ENCODE assay signal across 8 cellular contexts in genomic region chr17:39210093-39210434, GRCh38. TPM values are rescaled to one million over a fixed set of nuclear protein-coding genes. Genes with fewer than 3 reads are reported as not detected.
DNase-seq lines count a peak whose midpoint lies in the region; ATAC-seq and TF ChIP-seq lines count a peak whose summit lies in the region.

No MANE protein-coding gene starts in this region.

- peak overlapping the region; percentile 64 for H3K4me3 Mint-ChIP-seq in central memory CD8-positive, alpha-beta T cell

- H3K27me3 ChIP-seq in heart right ventricle = peaks cover 0 to 17% (median 2%) of the 10 kb centered on the region in 7 donors
- no peaks in the 10 kb centered on the region for H3K27me3 ChIP-seq in mononuclear cell (ENCODE audit: insufficient read depth, low read length)
- no peaks in the 10 kb centered on the region for H3K27me3 ChIP-seq in vagina

- H3K4me3 ChIP-seq in heart right ventricle (peak overlapping the region; percentile 14 to 57 (median 50)), mononuclear cell (ENCODE audit: low read length) (peak overlapping the region; percentile 3), vagina (peak overlapping the region; percentile 34 to 39)

- no peak for TF ChIP-seq CTCF in heart right ventricle (IDR thresholded peaks at IDR 0.05)
- TF ChIP-seq CTCF in vagina (IDR thresholded peaks at IDR 0.05) = no peak

- TF ChIP-seq POLR2A in vagina (IDR thresholded peaks at IDR 0.05) = no peak

- ATAC-seq in heart right ventricle (peak in 1 of 8 donors; percentile 6), left ventricle myocardium superior (no peak), HG03095 (IDR thresholded peaks at IDR 0.05; ENCODE audit: unreplicated experiment) (no peak)
- ATAC-seq in central memory CD8-positive, alpha-beta T cell (replicated peaks; ENCODE audit: extremely low read depth, poor library complexity, severe bottlenecking) = no peak

- H3K36me3 Mint-ChIP-seq in central memory CD8-positive, alpha-beta T cell (ENCODE audit: insufficient read depth) = peaks cover 4% of the 10 kb centered on the region

- no peak for DNase-seq in heart right ventricle
- DNase-seq in left ventricle myocardium superior = no peak
- no peak for DNase-seq in central memory CD8-positive, alpha-beta T cell (ENCODE audit: low spot score in 2 of 2)
- no peak for DNase-seq in vagina (ENCODE audit: extremely low spot score in 2 of 2)
- DNase-seq in inferior parietal cortex (ENCODE audit: extremely low spot score) = no peak
- DNase-seq in globus pallidus (ENCODE audit: low spot score) = no peak

- WGBS in heart right ventricle, 2 donors = 8 to 11% methylated on average over 22 of the region's 22 CpGs

- H3K27ac ChIP-seq in heart right ventricle = peak overlapping the region in 4 of 10 donors; percentile 13 to 50 (median 18)
- H3K27ac ChIP-seq in vagina = peak overlapping the region; percentile 21

- H3K4me1 Mint-ChIP-seq in central memory CD8-positive, alpha-beta T cell = peaks cover 21% of the 10 kb centered on the region

- peaks cover 19% of the 10 kb centered on the region for H3K27me3 Mint-ChIP-seq in central memory CD8-positive, alpha-beta T cell

- intact Hi-C loops in heart right ventricle (cut with DNase I) (no loop called here), left ventricle myocardium superior (cut with micrococcal nuclease) (no loop called here), vagina (cut with DNase I) (no loop called here)

- H3K27ac Mint-ChIP-seq in central memory CD8-positive, alpha-beta T cell (ENCODE audit: low read depth) = peak overlapping the region; percentile 32

- H3K4me1 ChIP-seq in heart right ventricle (peaks cover 9 to 25% (median 18%) of the 10 kb centered on the region in 9 donors), mononuclear cell (ENCODE audit: insufficient read depth, low read length) (peaks cover 30% of the 10 kb centered on the region), vagina (peaks cover 31% of the 10 kb centered on the region)

- H3K36me3 ChIP-seq in heart right ventricle (peaks cover 0 to 3% (median 1%) of the 10 kb centered on the region in 9 donors), vagina (peaks cover 0 to 2% of the 10 kb centered on the region in 2 donors)

- no peaks in the 10 kb centered on the region for H3K9me3 Mint-ChIP-seq in central memory CD8-positive, alpha-beta T cell

- H3K9me3 ChIP-seq in heart right ventricle (no peaks in the 10 kb centered on the region), mononuclear cell (ENCODE audit: low read depth, low read length) (no peaks in the 10 kb centered on the region), vagina (no peaks in the 10 kb centered on the region)

RNA-seq across cellular contexts. Expression of gene RPL19, which starts 10.0 kb away (rescaled TPM):
- total RNA-seq in heart right ventricle = 1,000 to 10,000 TPM in 3 of 10 donors, 100 to 1,000 TPM in 7; 907 to 1,150 (median 965) TPM
- 1,000 to 10,000 TPM; 1,654 to 3,029 TPM for polyA plus RNA-seq in heart right ventricle
- total RNA-seq in left ventricle myocardium superior = 992 TPM
- 3,292 TPM for total RNA-seq in mononuclear cell
- total RNA-seq in vagina = 2,758 TPM

RNA-seq across cellular contexts. Expression of gene CACNB1, which starts 12.6 kb away (rescaled TPM):
- total RNA-seq in heart right ventricle (1 to 10 TPM; 3.3 to 7.9 (median 4.6) TPM), left ventricle myocardium superior (5.7 TPM), mononuclear cell (4.5 TPM), vagina (8.3 TPM)
- polyA plus RNA-seq in heart right ventricle = 10 to 100 TPM in 1 of 2 donors, 1 to 10 TPM in 1; 6.8 to 11.5 TPM

RNA-seq across cellular contexts. Expression of gene STAC2, which starts 15.7 kb away (rescaled TPM):
- total RNA-seq in heart right ventricle = 1 to 10 TPM in 3 of 10 donors, under 1 TPM in 6, not detected in 1; 0.09 to 2.0 (median 0.37) TPM
- polyA plus RNA-seq in heart right ventricle = 1 to 10 TPM in 1 of 2 donors, under 1 TPM in 1; 0.51 to 4.9 TPM
- 0.62 TPM for total RNA-seq in left ventricle myocardium superior
- total RNA-seq in mononuclear cell = not detected
- total RNA-seq in vagina = 0.98 TPM

RNA-seq across cellular contexts. Expression of gene ARL5C, which starts 44.1 kb away (rescaled TPM):
- total RNA-seq in heart right ventricle (not detected), left ventricle myocardium superior (not detected), mononuclear cell (not detected), vagina (not detected)
- polyA plus RNA-seq in heart right ventricle = not detected

RNA-seq across cellular contexts. Expression of gene PLXDC1, which starts 58.6 kb away (rescaled TPM):
- total RNA-seq in heart right ventricle (10 to 100 TPM in 7 of 10 donors, 1 to 10 TPM in 3; 9.1 to 21.3 (median 11.2) TPM), left ventricle myocardium superior (15.8 TPM), mononuclear cell (9.6 TPM), vagina (6.6 TPM)
- polyA plus RNA-seq in heart right ventricle = 10 to 100 TPM in 1 of 2 donors, 1 to 10 TPM in 1; 7.3 to 20.0 TPM
